1 cellular context compared by ENCODE assay signal in the genomic region with DNA sequence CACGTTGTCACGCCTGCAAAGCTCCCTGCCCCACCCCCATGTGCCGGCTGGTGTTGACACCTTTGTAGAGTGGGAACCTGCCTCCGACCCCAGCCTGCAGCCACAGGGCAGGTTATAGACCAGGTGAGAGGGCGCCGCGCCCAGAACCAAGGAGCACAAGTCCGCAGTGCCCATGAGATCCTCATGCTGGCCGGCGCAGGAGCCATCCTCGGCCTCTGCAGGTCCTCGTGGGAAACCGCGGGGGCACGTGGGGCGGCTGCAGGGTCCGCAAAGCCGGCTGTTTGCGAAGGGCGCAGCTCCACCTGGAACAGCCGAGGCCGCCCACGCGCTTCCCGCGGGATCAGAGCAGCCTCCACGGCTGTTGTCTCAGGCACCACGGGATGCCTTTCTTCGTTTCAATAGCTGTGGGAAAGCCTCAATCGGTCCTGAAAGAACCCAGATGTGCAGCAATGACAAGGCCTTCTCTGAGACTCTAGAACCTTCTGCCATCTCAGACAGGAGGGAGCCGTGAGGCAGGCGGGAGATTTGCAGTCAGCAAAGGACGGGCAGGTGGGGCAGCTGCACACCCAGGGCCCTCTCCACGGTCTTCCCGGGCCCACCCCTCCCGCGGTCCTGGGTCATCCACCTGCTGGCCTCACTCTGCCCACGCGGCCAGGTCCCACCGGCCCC.
TF ChIP-seq lines count a peak whose summit lies in the region.

No MANE protein-coding gene starts in this region.

TF ChIP-seq in SK-N-SH treated with all-trans-retinoic acid at 6 μM for 48 hours, 23 proteins besides CTCF, POLR2A, EP300 and RAD21 (continued from another document):
- no peak for TF ChIP-seq PATZ1 (CRISPR knock-in tag; IDR thresholded peaks at IDR 0.05; ENCODE audit: borderline replicate concordance)
- TF ChIP-seq, protein P1, sequence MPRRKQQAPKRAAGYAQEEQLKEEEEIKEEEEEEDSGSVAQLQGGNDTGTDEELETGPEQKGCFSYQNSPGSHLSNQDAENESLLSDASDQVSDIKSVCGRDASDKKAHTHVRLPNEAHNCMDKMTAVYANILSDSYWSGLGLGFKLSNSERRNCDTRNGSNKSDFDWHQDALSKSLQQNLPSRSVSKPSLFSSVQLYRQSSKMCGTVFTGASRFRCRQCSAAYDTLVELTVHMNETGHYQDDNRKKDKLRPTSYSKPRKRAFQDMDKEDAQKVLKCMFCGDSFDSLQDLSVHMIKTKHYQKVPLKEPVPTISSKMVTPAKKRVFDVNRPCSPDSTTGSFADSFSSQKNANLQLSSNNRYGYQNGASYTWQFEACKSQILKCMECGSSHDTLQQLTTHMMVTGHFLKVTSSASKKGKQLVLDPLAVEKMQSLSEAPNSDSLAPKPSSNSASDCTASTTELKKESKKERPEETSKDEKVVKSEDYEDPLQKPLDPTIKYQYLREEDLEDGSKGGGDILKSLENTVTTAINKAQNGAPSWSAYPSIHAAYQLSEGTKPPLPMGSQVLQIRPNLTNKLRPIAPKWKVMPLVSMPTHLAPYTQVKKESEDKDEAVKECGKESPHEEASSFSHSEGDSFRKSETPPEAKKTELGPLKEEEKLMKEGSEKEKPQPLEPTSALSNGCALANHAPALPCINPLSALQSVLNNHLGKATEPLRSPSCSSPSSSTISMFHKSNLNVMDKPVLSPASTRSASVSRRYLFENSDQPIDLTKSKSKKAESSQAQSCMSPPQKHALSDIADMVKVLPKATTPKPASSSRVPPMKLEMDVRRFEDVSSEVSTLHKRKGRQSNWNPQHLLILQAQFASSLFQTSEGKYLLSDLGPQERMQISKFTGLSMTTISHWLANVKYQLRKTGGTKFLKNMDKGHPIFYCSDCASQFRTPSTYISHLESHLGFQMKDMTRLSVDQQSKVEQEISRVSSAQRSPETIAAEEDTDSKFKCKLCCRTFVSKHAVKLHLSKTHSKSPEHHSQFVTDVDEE (CRISPR knock-in tag; IDR thresholded peaks at IDR 0.05) = no peak
- no peak for TF ChIP-seq RARB (CRISPR knock-in tag; IDR thresholded peaks at IDR 0.05)
- TF ChIP-seq ESRRG (CRISPR knock-in tag; IDR thresholded peaks at IDR 0.05) = no peak
- no peak for TF ChIP-seq ARNTL (CRISPR knock-in tag; IDR thresholded peaks at IDR 0.05; ENCODE audit: borderline replicate concordance, low read depth)
- TF ChIP-seq CSRNP3 (CRISPR knock-in tag; IDR thresholded peaks at IDR 0.05) = no peak
- TF ChIP-seq SNAI2 (CRISPR knock-in tag; IDR thresholded peaks at IDR 0.05) = no peak
- TF ChIP-seq TOX (CRISPR knock-in tag; IDR thresholded peaks at IDR 0.05; ENCODE audit: borderline replicate concordance) = no peak
TF ChIP-seq in SK-N-SH treated with all-trans-retinoic acid at 6 μM for 48 hours: peak in this region for 0.
